ENCODE assay signal across 20 cellular contexts in the genomic region with DNA sequence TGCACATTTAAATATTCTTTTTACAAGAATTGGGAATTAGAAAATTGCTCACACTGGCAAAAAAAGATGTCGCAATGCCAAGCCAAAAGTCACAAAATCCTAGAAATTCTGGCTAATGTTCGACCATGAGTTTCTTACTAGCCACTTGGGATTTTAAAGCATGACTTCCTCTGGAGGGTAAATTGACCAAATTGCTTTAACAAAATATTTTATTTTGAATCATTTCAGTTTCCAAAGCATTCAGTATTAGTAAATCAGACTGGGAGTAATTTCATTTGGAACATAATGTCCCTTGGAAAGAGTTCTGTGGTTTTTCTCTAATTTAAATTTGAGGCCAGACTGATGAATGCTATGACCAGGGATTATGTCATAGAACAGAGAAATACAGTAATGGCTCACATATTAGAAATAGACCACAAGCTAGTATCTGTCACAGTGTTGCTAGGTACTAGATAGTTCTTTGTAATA. TPM values are rescaled to one million over a fixed set of nuclear protein-coding genes. Genes with fewer than 3 reads are reported as not detected.
DNase-seq lines count a peak whose midpoint lies in the region; ATAC-seq, FAIRE-seq and TF ChIP-seq lines count a peak whose summit lies in the region.
"Had no signal": no experiment of that assay in that cellular context is flagged by ENCODE, and none has a peak within 500 bp of the region (broad histone marks: within the 10 kb centered on the region; RNA-seq: fewer than 3 reads in every experiment).

No MANE protein-coding gene starts in this region.

- TF ChIP-seq CTCF in bronchial epithelial cell (IDR thresholded peaks at IDR 0.05; ENCODE audit: insufficient read depth, low read length, severe bottlenecking), result no peak

- no peak overlapping the region for H3K4me3 Mint-ChIP-seq in stimulated activated naive B cell treated with anti-CD40 and anti-IgM and Interleukin-4, amounts not matched to agents 10 μg/mL and 1 μg/mL and 100 μg/mL, for 72 hours
- H3K4me3 Mint-ChIP-seq in activated CD4-positive, alpha-beta T cell treated with anti-CD3 and anti-CD28 coated beads for 36 hours, result no peak overlapping the region
- H3K4me3 Mint-ChIP-seq: GM23338; natural killer cell treated with Interleukin-12 subunit alpha and Interleukin-12 subunit beta and Interleukin-15 and Interleukin-18, amount 100 ng/mL, for 72 hours had no signal

- intact Hi-C loops in activated CD4-positive, alpha-beta T cell treated with anti-CD3 and anti-CD28 coated beads for 36 hours (cut with DNase I, micrococcal nuclease), result no loop called here

- no peaks in the 10 kb centered on the region for H3K27me3 ChIP-seq in bronchial epithelial cell (ENCODE audit: control insufficient read depth, insufficient read depth, low read length)
- H3K27me3 ChIP-seq: thyroid gland had no signal

- H3K4me1 Mint-ChIP-seq in stimulated activated naive B cell treated with anti-CD40 and anti-IgM and Interleukin-4, amounts not matched to agents 10 μg/mL and 1 μg/mL and 100 μg/mL, for 72 hours, result no peaks in the 10 kb centered on the region
- H3K4me1 Mint-ChIP-seq in activated CD4-positive, alpha-beta T cell treated with anti-CD3 and anti-CD28 coated beads for 36 hours, result no peaks in the 10 kb centered on the region

- in situ Hi-C loops in ACHN (cut with HindIII; ENCODE audit: low pct_ligation_motif_present, low pct_unique_long_range_greater_than_20kb, low sequenced_read_pairs), result no loop called here

- CTCF ChIA-PET in activated CD4-positive, alpha-beta T cell treated with anti-CD3 and anti-CD28 coated beads for 36 hours (lab: Charles Lee), result no interaction called here

- H3K27me3 Mint-ChIP-seq in stimulated activated naive B cell treated with anti-CD40 and anti-IgM and Interleukin-4, amounts not matched to agents 10 μg/mL and 1 μg/mL and 100 μg/mL, for 72 hours, result peaks cover 0 to 5% of the 10 kb centered on the region in 2 donors
- no peaks in the 10 kb centered on the region for H3K27me3 Mint-ChIP-seq in activated CD4-positive, alpha-beta T cell treated with anti-CD3 and anti-CD28 coated beads for 36 hours

- POLR2A ChIA-PET in activated CD4-positive, alpha-beta T cell treated with anti-CD3 and anti-CD28 coated beads for 36 hours (lab: Charles Lee), result no interaction called here

- DNase-seq in ACHN, result peak; percentile 70
- DNase-seq in HT1080 (ENCODE audit: low read depth), result peak; percentile 40
- DNase-seq in bronchial epithelial cell (ENCODE audit: low read depth), result peak; percentile 75
- DNase-seq in kidney glomerular epithelial cell (lab: John Stamatoyannopoulos, UW), result peak; percentile 31
- no peak for DNase-seq in stimulated activated naive B cell treated with anti-CD40 and anti-IgM and Interleukin-4, amounts not matched to agents 10 μg/mL and 1 μg/mL and 100 μg/mL, for 72 hours
- DNase-seq in NCI-H510A (lab: John Stamatoyannopoulos, UW), result no peak
- DNase-seq in hypothalamus (lab: John Stamatoyannopoulos, UW), result no peak
- no peak for DNase-seq in activated CD4-positive, alpha-beta T cell treated with anti-CD3 and anti-CD28 coated beads for 36 hours
- DNase-seq: activated CD8-positive, alpha-beta memory T cell treated with anti-CD3 and anti-CD28 coated beads for 24 hours; DMS153; left colon; NCI-H1092; thyroid gland had no signal

- ATAC-seq in stimulated activated naive B cell treated with anti-CD40 and anti-IgM and Interleukin-4, amounts not matched to agents 10 μg/mL and 1 μg/mL and 100 μg/mL, for 72 hours (replicated peaks), result no peak
- ATAC-seq in activated CD4-positive, alpha-beta T cell treated with anti-CD3 and anti-CD28 coated beads for 36 hours, result no peak
- ATAC-seq: activated naive CD4-positive, alpha-beta T cell treated with anti-CD3 and anti-CD28 coated beads, Interleukin-2, amount 50 U/mL, for 72 hours; GM23338; natural killer cell treated with Interleukin-12 subunit alpha and Interleukin-12 subunit beta and Interleukin-15 and Interleukin-18, amount 100 ng/mL, for 72 hours had no signal

- peaks cover 0 to 2% of the 10 kb centered on the region in 2 donors for H3K36me3 Mint-ChIP-seq in stimulated activated naive B cell treated with anti-CD40 and anti-IgM and Interleukin-4, amounts not matched to agents 10 μg/mL and 1 μg/mL and 100 μg/mL, for 72 hours
- no peaks in the 10 kb centered on the region for H3K36me3 Mint-ChIP-seq in activated CD4-positive, alpha-beta T cell treated with anti-CD3 and anti-CD28 coated beads for 36 hours (ENCODE audit: low read depth)
- H3K36me3 Mint-ChIP-seq: activated naive CD4-positive, alpha-beta T cell treated with anti-CD3 and anti-CD28 coated beads, Interleukin-2, amount 50 U/mL, for 72 hours had no signal

- no peak overlapping the region for H3K4me3 ChIP-seq in bronchial epithelial cell (ENCODE audit: low read depth, low read length)
- H3K4me3 ChIP-seq: coronary artery, GM23338, skin epidermis, thyroid gland had no signal

- H3K36me3 ChIP-seq in bronchial epithelial cell (ENCODE audit: control insufficient read depth, insufficient read depth, low read length), result no peaks in the 10 kb centered on the region
- H3K36me3 ChIP-seq: thyroid gland had no signal

- FAIRE-seq in bronchial epithelial cell (lab: Jason Lieb, UNC), result no peak
- FAIRE-seq: GM12891 had no signal

- no peak overlapping the region for H3K27ac Mint-ChIP-seq in stimulated activated naive B cell treated with anti-CD40 and anti-IgM and Interleukin-4, amounts not matched to agents 10 μg/mL and 1 μg/mL and 100 μg/mL, for 72 hours
- no peak overlapping the region for H3K27ac Mint-ChIP-seq in activated CD4-positive, alpha-beta T cell treated with anti-CD3 and anti-CD28 coated beads for 36 hours
- H3K27ac Mint-ChIP-seq: activated naive CD4-positive, alpha-beta T cell treated with anti-CD3 and anti-CD28 coated beads, Interleukin-2, amount 50 U/mL, for 72 hours; GM23338; natural killer cell treated with Interleukin-12 subunit alpha and Interleukin-12 subunit beta and Interleukin-15 and Interleukin-18, amount 100 ng/mL, for 72 hours had no signal

- no peaks in the 10 kb centered on the region for H3K9me3 Mint-ChIP-seq in stimulated activated naive B cell treated with anti-CD40 and anti-IgM and Interleukin-4, amounts not matched to agents 10 μg/mL and 1 μg/mL and 100 μg/mL, for 72 hours
- H3K9me3 Mint-ChIP-seq in activated CD4-positive, alpha-beta T cell treated with anti-CD3 and anti-CD28 coated beads for 36 hours (ENCODE audit: low read depth), result no peaks in the 10 kb centered on the region
- H3K9me3 Mint-ChIP-seq: natural killer cell treated with Interleukin-12 subunit alpha and Interleukin-12 subunit beta and Interleukin-15 and Interleukin-18, amount 100 ng/mL, for 72 hours had no signal

RNA-seq across cellular contexts. Expression of a gene that starts 7.6 kb away (rescaled TPM):
- 0.10 TPM in 1 of 2 replicates, not detected in the other for total RNA-seq in HT1080 (2014; rRNA removed; shearing (Covaris generic))
- polyA plus RNA-seq in HT1080 (2015; cell fraction: cytosol; rRNA removed), result 0.03 TPM in 1 of 2 replicates, not detected in the other
- polyA plus RNA-seq in HT1080 (2015; cell fraction: nucleus; rRNA removed), result not detected in 2 replicates
- total RNA-seq in bronchial epithelial cell, result 0.51 and 0.53 TPM in 2 replicates
- not detected for total RNA-seq in activated CD4-positive, alpha-beta T cell treated with anti-CD3 and anti-CD28 coated beads for 36 hours
- total RNA-seq: activated naive CD4-positive, alpha-beta T cell treated with anti-CD3 and anti-CD28 coated beads, Interleukin-2, amount 50 U/mL, for 72 hours; natural killer cell treated with Interleukin-12 subunit alpha and Interleukin-12 subunit beta and Interleukin-15 and Interleukin-18, amount 100 ng/mL, for 72 hours; thyroid gland had no signal

RNA-seq across cellular contexts. Expression of a gene that starts 18.1 kb away (rescaled TPM):
- total RNA-seq in HT1080 (2014; rRNA removed; shearing (Covaris generic)), result not detected in 2 replicates
- 0.24 TPM in 1 of 2 replicates, not detected in the other for polyA plus RNA-seq in HT1080 (2015; cell fraction: cytosol; rRNA removed)
- not detected in 2 replicates for polyA plus RNA-seq in HT1080 (2015; cell fraction: nucleus; rRNA removed)
- 0.13 and 0.26 TPM in 2 replicates for total RNA-seq in bronchial epithelial cell
- total RNA-seq in activated CD4-positive, alpha-beta T cell treated with anti-CD3 and anti-CD28 coated beads for 36 hours, result not detected
- total RNA-seq: activated naive CD4-positive, alpha-beta T cell treated with anti-CD3 and anti-CD28 coated beads, Interleukin-2, amount 50 U/mL, for 72 hours; left colon; natural killer cell treated with Interleukin-12 subunit alpha and Interleukin-12 subunit beta and Interleukin-15 and Interleukin-18, amount 100 ng/mL, for 72 hours had no signal
- polyA plus RNA-seq: AG04450 had no signal

RNA-seq across cellular contexts. Expression of a gene that starts 24.2 kb away (rescaled TPM):
- total RNA-seq in HT1080 (2014; rRNA removed; shearing (Covaris generic)), result not detected in 2 replicates
- not detected in 2 replicates for polyA plus RNA-seq in HT1080 (2015; cell fraction: cytosol; rRNA removed)
- polyA plus RNA-seq in HT1080 (2015; cell fraction: nucleus; rRNA removed), result not detected in 2 replicates
- not detected in 2 replicates for total RNA-seq in bronchial epithelial cell
- not detected for total RNA-seq in activated CD4-positive, alpha-beta T cell treated with anti-CD3 and anti-CD28 coated beads for 36 hours
- total RNA-seq: activated naive CD4-positive, alpha-beta T cell treated with anti-CD3 and anti-CD28 coated beads, Interleukin-2, amount 50 U/mL, for 72 hours; GM23338; natural killer cell treated with Interleukin-12 subunit alpha and Interleukin-12 subunit beta and Interleukin-15 and Interleukin-18, amount 100 ng/mL, for 72 hours; thyroid gland had no signal
- polyA plus RNA-seq: AG04450 had no signal

RNA-seq across cellular contexts. Expression of a gene that starts 32.4 kb away (rescaled TPM):
- 3.8 and 5.5 TPM in 2 replicates for total RNA-seq in HT1080 (2014; rRNA removed; shearing (Covaris generic))
- 5.9 and 6.7 TPM in 2 replicates for polyA plus RNA-seq in HT1080 (2015; cell fraction: cytosol; rRNA removed)
- 8.1 and 13.5 TPM in 2 replicates for polyA plus RNA-seq in HT1080 (2015; cell fraction: nucleus; rRNA removed)
- total RNA-seq in bronchial epithelial cell, result 0.26 and 1.2 TPM in 2 replicates
- total RNA-seq in activated CD4-positive, alpha-beta T cell treated with anti-CD3 and anti-CD28 coated beads for 36 hours, result not detected
- total RNA-seq: activated naive CD4-positive, alpha-beta T cell treated with anti-CD3 and anti-CD28 coated beads, Interleukin-2, amount 50 U/mL, for 72 hours; natural killer cell treated with Interleukin-12 subunit alpha and Interleukin-12 subunit beta and Interleukin-15 and Interleukin-18, amount 100 ng/mL, for 72 hours had no signal

Comparison
In these comparisons a context has a peak if more than half of its experiments do, and no peak if none do; other contexts are left out.
1. DNase-seq: peak in ACHN (single experiment), HT1080 (single experiment), bronchial epithelial cell (single experiment) and kidney glomerular epithelial cell (single experiment); none in stimulated activated naive B cell treated with anti-CD40 and anti-IgM and Interleukin-4, amounts not matched to agents 10 μg/mL and 1 μg/mL and 100 μg/mL, for 72 hours (single experiment), NCI-H510A (single experiment), hypothalamus (0 of 51) and activated CD4-positive, alpha-beta T cell treated with anti-CD3 and anti-CD28 coated beads for 36 hours (single experiment).